Comparison of ENCODE assay signal across 11 cellular contexts in the genomic region with DNA sequence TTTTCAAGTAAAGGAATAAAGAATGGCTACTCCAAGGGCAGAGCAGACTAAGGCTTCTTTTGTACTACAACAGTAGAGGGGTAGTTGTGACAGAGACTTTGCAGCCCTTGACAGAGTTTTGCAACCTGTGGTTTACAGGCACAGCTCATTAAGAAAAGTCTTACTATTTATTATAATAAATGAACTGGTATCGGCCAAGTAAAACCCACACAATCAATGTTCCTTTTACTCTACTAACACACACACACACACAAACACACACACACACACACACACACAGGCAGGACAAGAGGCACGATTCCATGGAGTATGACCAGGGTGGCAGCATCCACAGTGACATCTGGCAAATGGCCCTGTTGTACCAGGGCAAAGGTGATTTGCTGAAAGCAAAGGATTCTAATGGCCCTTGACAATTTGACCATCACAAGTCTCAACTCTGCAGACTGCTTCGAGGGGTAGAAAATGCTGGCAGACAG. TPM values are rescaled to one million over a fixed set of nuclear protein-coding genes. Genes with fewer than 3 reads are reported as not detected.
DNase-seq lines count a peak whose midpoint lies in the region; ATAC-seq, FAIRE-seq and TF ChIP-seq lines count a peak whose summit lies in the region.
"Had no signal": no experiment of that assay in that cellular context is flagged by ENCODE, and none has a peak within 500 bp of the region (broad histone marks: within the 10 kb centered on the region; RNA-seq: fewer than 3 reads in every experiment).

No MANE protein-coding gene starts in this region.

- no peaks in the 10 kb centered on the region for H3K79me2 ChIP-seq in OCI-LY7 (ENCODE audit: insufficient read depth, low read depth, low read length)

- CTCF ChIA-PET in A549 (lab: Yijun Ruan, JAX): interaction anchor here (0.6 to 4.5 kb wide), 31 partner anchors 10 to 379 kb away, joined by 3 to 110 read pairs (median 4); no protein-coding TSS in a partner anchor
- CTCF ChIA-PET in OCI-LY7 (lab: Charles Lee; ENCODE audit: unreplicated experiment): interaction anchor here (0.7 to 2.7 kb wide), 3 partner anchors 75 to 96 kb away, joined by 3 to 28 read pairs (median 3); no protein-coding TSS in a partner anchor
- CTCF ChIA-PET in activated CD4-positive, alpha-beta T cell treated with anti-CD3 and anti-CD28 coated beads for 36 hours (lab: Charles Lee): interaction anchor here (0.6 to 8.9 kb wide), 24 partner anchors 11 to 1190 kb away, joined by 3 to 166 read pairs (median 4); no protein-coding TSS in a partner anchor

- intact Hi-C loops in OCI-LY7 (cut with micrococcal nuclease; ENCODE audit: unreplicated experiment): loop anchor here (2.0 to 5.0 kb wide), 3 partner anchors 79 to 380 kb away; a partner anchor contains a TSS
- intact Hi-C loops in activated CD4-positive, alpha-beta T cell treated with anti-CD3 and anti-CD28 coated beads for 36 hours (cut with DNase I, micrococcal nuclease): loop anchor here (2.0 kb wide), 2 partner anchors 58 to 380 kb away; a partner anchor contains a TSS

- no peak for TF ChIP-seq RAD21 in A549 (conservative IDR thresholded peaks at IDR 0.05 in 1 of 2, IDR thresholded peaks at IDR 0.05 in 1 of 2)

- WGBS in A549 (ENCODE audit: missing lambda C conversion rate): 64% methylated on average over 3 of the region's 3 CpGs

- peak overlapping the region; percentile 62 to 96 for H3K27ac Mint-ChIP-seq in effector memory CD8-positive, alpha-beta T cell
- H3K27ac Mint-ChIP-seq in nephron: peak overlapping the region in 2 of 3 experiments; percentile 64 to 86
- H3K27ac Mint-ChIP-seq in activated CD4-positive, alpha-beta T cell treated with anti-CD3 and anti-CD28 coated beads for 36 hours: no peak overlapping the region
- H3K27ac Mint-ChIP-seq: activated CD4-positive, alpha-beta T cell treated with anti-CD3 and anti-CD28 coated beads, Interleukin-2, amount 10 ng/mL, durations not matched to agents 7 days and 5 days had no signal

- TF ChIP-seq CTCF in A549 (IDR thresholded peaks at IDR 0.05) (no peak), nephron (IDR thresholded peaks at IDR 0.05; ENCODE audit: unreplicated experiment in 3 of 3) (no peak), OCI-LY7 (conservative IDR thresholded peaks at IDR 0.05; ENCODE audit: low read length) (no peak)

- no peak for TF ChIP-seq EP300 in A549 (IDR thresholded peaks at IDR 0.05)

- H3K27me3 ChIP-seq in H7 (ENCODE audit: control insufficient read depth, insufficient read depth, low read length): no peaks in the 10 kb centered on the region

- no peak for DNase-seq in A549 (ENCODE audit: low read depth in 1 of 2, low spot score in 1 of 2)
- DNase-seq in MV-4-11 (lab: John Stamatoyannopoulos, UW): peak; percentile 50
- no peak for DNase-seq in effector memory CD8-positive, alpha-beta T cell
- no peak for DNase-seq in OCI-LY7 (ENCODE audit: low spot score)
- no peak for DNase-seq in activated CD4-positive, alpha-beta T cell treated with anti-CD3 and anti-CD28 coated beads for 36 hours
- DNase-seq in H7: no peak
- DNase-seq: NCI-H1417 treated with DMSO at 0.1 percent for 48 hours had no signal

- no peaks in the 10 kb centered on the region for H3K9me3 ChIP-seq in A549
- no peaks in the 10 kb centered on the region for H3K9me3 ChIP-seq in OCI-LY7 (ENCODE audit: low read length)
- H3K9me3 ChIP-seq: SK-N-SH had no signal

- no TSS peak for BruUV-seq in OCI-LY7 (replicated peaks; lab: Mats Ljungman, UMichigan)

- H4K20me1 ChIP-seq in OCI-LY7 (ENCODE audit: insufficient read depth, low read length): no peaks in the 10 kb centered on the region

- no peak for TF ChIP-seq POLR2A in A549 (IDR thresholded peaks at IDR 0.05; ENCODE audit: low read length)

- peak overlapping the region; percentile 60 for H3K4me2 ChIP-seq in A549
- H3K4me2 ChIP-seq in OCI-LY7 (ENCODE audit: low read length): no peak overlapping the region
- H3K4me2 ChIP-seq: SK-N-SH had no signal

- H2AFZ ChIP-seq in OCI-LY7 (ENCODE audit: low read length): no peak overlapping the region

- H3K4me3 ChIP-seq in A549 (no peak overlapping the region), OCI-LY7 (ENCODE audit: low read depth, low read length, poor library complexity, severe bottlenecking) (no peak overlapping the region), H7 (ENCODE audit: insufficient read depth, low read depth, low read length) (no peak overlapping the region)

- ATAC-seq in A549 (peak in 1 of 2 experiments; percentile 8; a peak in 4 of 6 replicates), HG03520 (IDR thresholded peaks at IDR 0.05; ENCODE audit: unreplicated experiment) (no peak)
- ATAC-seq in effector memory CD8-positive, alpha-beta T cell (replicated peaks): no peak
- ATAC-seq in activated CD4-positive, alpha-beta T cell treated with anti-CD3 and anti-CD28 coated beads for 36 hours: no peak

- peaks cover 49% of the 10 kb centered on the region for H3K36me3 Mint-ChIP-seq in effector memory CD8-positive, alpha-beta T cell (ENCODE audit: insufficient read depth)
- H3K36me3 Mint-ChIP-seq in nephron (ENCODE audit: low read depth): peaks cover 52% of the 10 kb centered on the region
- H3K36me3 Mint-ChIP-seq in activated CD4-positive, alpha-beta T cell treated with anti-CD3 and anti-CD28 coated beads for 36 hours (ENCODE audit: low read depth): peaks cover 27% of the 10 kb centered on the region

- H3K4me1 ChIP-seq in A549 (peaks cover 39% of the 10 kb centered on the region), OCI-LY7 (ENCODE audit: insufficient read depth, low read length, poor library complexity, severe bottlenecking) (no peaks in the 10 kb centered on the region)

- POLR2A ChIA-PET in A549 (lab: Yijun Ruan, JAX) (interaction anchor here (1.0 to 1.1 kb wide), 2 partner anchors 8 to 61 kb away, joined by 3 read pairs; no protein-coding TSS in a partner anchor), OCI-LY7 (lab: Charles Lee) (interaction anchor here (0.6 to 0.8 kb wide), 5 partner anchors 8 to 385 kb away, joined by 3 to 5 read pairs (median 3); no protein-coding TSS in a partner anchor)
- POLR2A ChIA-PET in activated CD4-positive, alpha-beta T cell treated with anti-CD3 and anti-CD28 coated beads for 36 hours (lab: Charles Lee): no interaction called here

- no peaks in the 10 kb centered on the region for H3K27me3 Mint-ChIP-seq in effector memory CD8-positive, alpha-beta T cell
- no peaks in the 10 kb centered on the region for H3K27me3 Mint-ChIP-seq in nephron (ENCODE audit: low read depth)
- H3K27me3 Mint-ChIP-seq in activated CD4-positive, alpha-beta T cell treated with anti-CD3 and anti-CD28 coated beads for 36 hours: no peaks in the 10 kb centered on the region
- H3K27me3 Mint-ChIP-seq: activated CD4-positive, alpha-beta T cell treated with anti-CD3 and anti-CD28 coated beads, Interleukin-2, amount 10 ng/mL, durations not matched to agents 7 days and 5 days had no signal

- no peaks in the 10 kb centered on the region for H3K9me2 ChIP-seq in OCI-LY7 (ENCODE audit: insufficient read depth, low read length)
- H3K9me2 ChIP-seq: SK-N-SH had no signal

- peaks cover 5 to 15% of the 10 kb centered on the region in 2 donors for H3K4me1 Mint-ChIP-seq in effector memory CD8-positive, alpha-beta T cell (ENCODE audit: low read depth in 2 of 2)
- H3K4me1 Mint-ChIP-seq in nephron: peaks cover 23% of the 10 kb centered on the region
- no peaks in the 10 kb centered on the region for H3K4me1 Mint-ChIP-seq in activated CD4-positive, alpha-beta T cell treated with anti-CD3 and anti-CD28 coated beads for 36 hours

- H3K27ac ChIP-seq in A549 (peak overlapping the region; percentile 66 to 79), OCI-LY7 (ENCODE audit: low read depth, low read length, poor library complexity, severe bottlenecking) (no peak overlapping the region)

- H3K36me3 ChIP-seq in OCI-LY7 (ENCODE audit: insufficient read depth, low read length) (peaks cover 88% of the 10 kb centered on the region), H7 (replicated peaks; ENCODE audit: control insufficient read depth, insufficient read depth, low read length) (peaks cover 21% of the 10 kb centered on the region)

- no peak overlapping the region for H3K4me3 Mint-ChIP-seq in effector memory CD8-positive, alpha-beta T cell
- no peak overlapping the region for H3K4me3 Mint-ChIP-seq in nephron
- no peak overlapping the region for H3K4me3 Mint-ChIP-seq in activated CD4-positive, alpha-beta T cell treated with anti-CD3 and anti-CD28 coated beads for 36 hours
- H3K4me3 Mint-ChIP-seq: activated CD4-positive, alpha-beta T cell treated with anti-CD3 and anti-CD28 coated beads, Interleukin-2, amount 10 ng/mL, durations not matched to agents 7 days and 5 days had no signal

- H3K9me3 Mint-ChIP-seq in effector memory CD8-positive, alpha-beta T cell: no peaks in the 10 kb centered on the region
- H3K9me3 Mint-ChIP-seq in nephron: no peaks in the 10 kb centered on the region
- H3K9me3 Mint-ChIP-seq in activated CD4-positive, alpha-beta T cell treated with anti-CD3 and anti-CD28 coated beads for 36 hours (ENCODE audit: low read depth): no peaks in the 10 kb centered on the region
- H3K9me3 Mint-ChIP-seq: activated CD4-positive, alpha-beta T cell treated with anti-CD3 and anti-CD28 coated beads, Interleukin-2, amount 10 ng/mL, durations not matched to agents 7 days and 5 days had no signal

- no peak for FAIRE-seq in A549 (lab: Jason Lieb, UNC)

TF ChIP-seq in A549, 52 proteins besides CTCF, POLR2A, EP300 and RAD21:
- TF ChIP-seq RARB (CRISPR knock-in tag; IDR thresholded peaks at IDR 0.05): no peak
- TF ChIP-seq ZSCAN20 (CRISPR knock-in tag; IDR thresholded peaks at IDR 0.05): no peak
- no peak for TF ChIP-seq JUN (IDR thresholded peaks at IDR 0.05)
- no peak for TF ChIP-seq HOXB13 (CRISPR knock-in tag; IDR thresholded peaks at IDR 0.05; ENCODE audit: low read depth)
- no peak for TF ChIP-seq CHD4 (IDR thresholded peaks at IDR 0.05; ENCODE audit: borderline replicate concordance)

RNA-seq across cellular contexts. Expression of a gene that starts 59.1 kb away (rescaled TPM):
- polyA plus RNA-seq in A549 (2011; rRNA removed) (62.4 and 78.7 TPM in 2 replicates), A549 (2017; fragmentation: RNase III; extraction: RNeasy Plus Mini Kit Qiagen cat#74134 plus additional on column Dnase treatment) (50.9 to 58.0 TPM (median 57.8 TPM) in 3 replicates)
- polyA plus RNA-seq in A549 (2012; cell fraction: cytosol; rRNA removed): 21.9 and 30.7 TPM in 2 replicates
- polyA plus RNA-seq in A549 (2012; cell fraction: nucleus; rRNA removed): 18.7 and 28.6 TPM in 2 replicates
- 59.5 and 65.0 TPM in 2 replicates for polyA minus RNA-seq in A549 (2011; rRNA and poly(A)+ RNA removed)
- total RNA-seq in OCI-LY7 (2014; rRNA removed; shearing (Covaris generic)): 25.7 and 35.9 TPM in 2 replicates
- 51.0 and 53.8 TPM in 2 replicates for total RNA-seq in OCI-LY7 (2022)
- 10 to 100 TPM; 54.2 to 58.3 TPM for total RNA-seq in activated CD4-positive, alpha-beta T cell treated with anti-CD3 and anti-CD28 coated beads for 36 hours
- 72.9 and 87.0 TPM in 2 replicates for total RNA-seq in H7 (2014; rRNA removed; shearing (Covaris generic))
